ENCODE assay signal across 20 cellular contexts in the genomic region with DNA sequence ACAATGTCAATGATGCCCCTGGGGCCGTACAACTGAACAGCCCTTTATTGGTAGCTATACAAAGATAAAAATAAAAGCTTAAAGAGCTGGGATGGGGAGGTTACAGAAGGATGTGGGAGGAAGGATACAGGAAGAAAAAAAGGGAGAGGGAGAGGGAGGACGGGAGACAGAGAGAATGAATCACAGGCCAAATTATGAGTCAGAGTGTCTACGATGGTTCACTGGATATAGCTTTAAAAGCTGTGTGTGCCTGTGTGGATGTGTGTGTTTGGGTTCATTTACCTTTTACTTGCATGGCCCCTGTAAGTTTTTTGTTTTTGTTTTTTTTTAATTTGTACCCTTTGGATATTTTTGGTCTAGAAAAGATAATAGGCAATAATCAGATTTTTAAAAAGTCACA.
DNase-seq lines count a peak whose midpoint lies in the region; ATAC-seq and TF ChIP-seq lines count a peak whose summit lies in the region.
"Had no signal": no experiment of that assay in that cellular context is flagged by ENCODE, and none has a peak within 500 bp of the region (broad histone marks: within the 10 kb centered on the region; RNA-seq: fewer than 3 reads in every experiment).

No MANE protein-coding gene starts in this region.

- BruUV-seq in PC-3 (replicated peaks; lab: Mats Ljungman, UMichigan) = no TSS peak

- POLR2A ChIA-PET in PC-3 (lab: Charles Lee; ENCODE audit: unreplicated experiment) = no interaction called here
- POLR2A ChIA-PET in naive thymus-derived CD8-positive, alpha-beta T cell (lab: Charles Lee) = no interaction called here

- WGBS in GM23248 (ENCODE audit: low coverage in 1 of 2, low lambda C conversion rate in 2 of 2, missing lambda C conversion rate in 2 of 2), 2 experiments = 24 to 33% methylated on average over 3 of the region's 3 CpGs

- intact Hi-C loops in PC-3 (cut with micrococcal nuclease) = no loop called here

- no peaks in the 10 kb centered on the region for H3K9me3 ChIP-seq in GM23248 (ENCODE audit: low read depth)
- H3K9me3 ChIP-seq in PC-3 (ENCODE audit: low read length) = no peaks in the 10 kb centered on the region
- H3K9me3 ChIP-seq: BLaER1, heart right ventricle, lower lobe of right lung had no signal

- H3K9me2 ChIP-seq in GM23248 (ENCODE audit: insufficient read depth) = no peaks in the 10 kb centered on the region
- no peaks in the 10 kb centered on the region for H3K9me2 ChIP-seq in PC-3 (replicated peaks; ENCODE audit: low read length)

- no peak overlapping the region for H3K27ac Mint-ChIP-seq in naive thymus-derived CD8-positive, alpha-beta T cell
- H3K27ac Mint-ChIP-seq: activated CD4-positive, alpha-beta memory T cell treated with anti-CD3 and anti-CD28 coated beads, Interleukin-2, amount 10 ng/mL, durations not matched to agents 7 days and 5 days; T-helper 1 cell treated with Interleukin-12 subunit alpha and Interleukin-12 subunit beta and Interleukin-4 antibody, amounts not matched to agents 30 μg/mL and 1 μg/mL, for 36 hours had no signal

- H3K27me3 ChIP-seq in GM23248 (replicated peaks; ENCODE audit: insufficient read depth) (no peaks in the 10 kb centered on the region), PC-3 (ENCODE audit: low read length) (peaks cover 25% of the 10 kb centered on the region)
- H3K27me3 ChIP-seq: BLaER1 had no signal

- H3K27me3 Mint-ChIP-seq in naive thymus-derived CD8-positive, alpha-beta T cell = peaks cover 0 to 17% (median 10%) of the 10 kb centered on the region in 5 donors

- in situ Hi-C loops in GM23248 (cut with MboI) = no loop called here

- DNase-seq in GM23248 (peak; percentile 29), PC-3 (peak; percentile 69), epithelial cell of proximal tubule (ENCODE audit: low read depth) (peak; percentile 39), stromal cell of bone marrow (ENCODE audit: low read depth) (peak; percentile 1), NCI-H446 treated with DMSO at 0.1 percent for 48 hours (lab: John Stamatoyannopoulos, UW) (no peak)
- DNase-seq in naive thymus-derived CD8-positive, alpha-beta T cell = no peak
- DNase-seq: activated CD4-positive, alpha-beta memory T cell treated with anti-CD3 and anti-CD28 coated beads, Interleukin-2, amount 10 ng/mL, durations not matched to agents 7 days and 5 days; activated naive CD4-positive, alpha-beta T cell; effector memory CD4-positive, alpha-beta T cell; heart right ventricle; lower lobe of right lung; MV-4-11; NCI-H1930; NCI-H510A; SIG-M5; stimulated activated CD4-positive, alpha-beta T cell treated with anti-CD3 and anti-CD28 coated beads, Interleukin-15, amount 100 ng/mL, for 24 hours had no signal

- H3F3A ChIP-seq in GM23248 (ENCODE audit: insufficient read depth) (no peaks in the 10 kb centered on the region), PC-3 (ENCODE audit: low read length, unreplicated experiment) (no peaks in the 10 kb centered on the region)

- H3K9ac ChIP-seq in GM23248 (no peak overlapping the region), PC-3 (ENCODE audit: low read length) (no peak overlapping the region)
- H3K9ac ChIP-seq: BLaER1 had no signal

- H4K20me1 ChIP-seq in GM23248 (ENCODE audit: insufficient read depth) (no peaks in the 10 kb centered on the region), PC-3 (ENCODE audit: low read length) (peaks cover 4% of the 10 kb centered on the region; the same call in 1 of the 2 replicates)
- H4K20me1 ChIP-seq: BLaER1 had no signal

- CTCF ChIA-PET in PC-3 (lab: Charles Lee) = interaction anchor here (0.8 kb wide), 1 partner anchor 98 kb away, joined by 4 read pairs; no protein-coding TSS in a partner anchor

- no peaks in the 10 kb centered on the region for H3K36me3 Mint-ChIP-seq in naive thymus-derived CD8-positive, alpha-beta T cell

- H3K4me3 Mint-ChIP-seq in naive thymus-derived CD8-positive, alpha-beta T cell = no peak overlapping the region
- H3K4me3 Mint-ChIP-seq: activated CD4-positive, alpha-beta memory T cell treated with anti-CD3 and anti-CD28 coated beads, Interleukin-2, amount 10 ng/mL, durations not matched to agents 7 days and 5 days; T-helper 1 cell treated with Interleukin-12 subunit alpha and Interleukin-12 subunit beta and Interleukin-4 antibody, amounts not matched to agents 30 μg/mL and 1 μg/mL, for 36 hours had no signal

- no peak overlapping the region for H3K4me3 ChIP-seq in GM23248
- H3K4me3 ChIP-seq in PC-3 (ENCODE audit: low read length) = no peak overlapping the region
- H3K4me3 ChIP-seq in epithelial cell of proximal tubule (ENCODE audit: low read depth, low read length) = no peak overlapping the region
- H3K4me3 ChIP-seq: BLaER1, heart right ventricle, lower lobe of right lung had no signal

- H3K79me2 ChIP-seq in GM23248 (ENCODE audit: insufficient read depth) (no peaks in the 10 kb centered on the region), PC-3 (ENCODE audit: low read length) (no peaks in the 10 kb centered on the region)

- no peaks in the 10 kb centered on the region for H3K4me1 ChIP-seq in GM23248 (ENCODE audit: insufficient read depth)
- peaks cover 19% of the 10 kb centered on the region for H3K4me1 ChIP-seq in PC-3 (ENCODE audit: insufficient read depth, low read length)
- H3K4me1 ChIP-seq: heart right ventricle, lower lobe of right lung had no signal

- H3K36me3 ChIP-seq in GM23248 (ENCODE audit: low read depth) (no peaks in the 10 kb centered on the region), PC-3 (ENCODE audit: low read depth, low read length) (no peaks in the 10 kb centered on the region; the same call in 1 of the 2 replicates)
- H3K36me3 ChIP-seq: BLaER1, heart right ventricle, lower lobe of right lung had no signal

- peaks cover 0 to 5% (median 0%) of the 10 kb centered on the region in 4 donors for H3K4me1 Mint-ChIP-seq in naive thymus-derived CD8-positive, alpha-beta T cell
- H3K4me1 Mint-ChIP-seq: activated CD4-positive, alpha-beta memory T cell treated with anti-CD3 and anti-CD28 coated beads, Interleukin-2, amount 10 ng/mL, durations not matched to agents 7 days and 5 days had no signal

- H2AFZ ChIP-seq in GM23248 (no peak overlapping the region), PC-3 (ENCODE audit: low read length) (no peak overlapping the region; the same call in 1 of the 2 replicates)

- no peak overlapping the region for H3K4me2 ChIP-seq in GM23248 (ENCODE audit: unreplicated experiment)
- peak overlapping the region; percentile 1; the same call in 1 of the 2 replicates for H3K4me2 ChIP-seq in PC-3 (ENCODE audit: low read length)
- H3K4me2 ChIP-seq: BLaER1 had no signal

- ATAC-seq in PC-3 (peak; percentile 79), HG03175 (IDR thresholded peaks at IDR 0.05; ENCODE audit: unreplicated experiment) (no peak)
- no peak for ATAC-seq in naive thymus-derived CD8-positive, alpha-beta T cell
- ATAC-seq: heart right ventricle, lower lobe of right lung had no signal

- H3K27ac ChIP-seq in GM23248 (no peak overlapping the region), PC-3 (ENCODE audit: low read length) (no peak overlapping the region)
- H3K27ac ChIP-seq: BLaER1, heart right ventricle, lower lobe of right lung, VCaP had no signal

- H3K9me3 Mint-ChIP-seq in naive thymus-derived CD8-positive, alpha-beta T cell = peaks cover 0 to 2% (median 0%) of the 10 kb centered on the region in 9 donors
- H3K9me3 Mint-ChIP-seq: activated CD4-positive, alpha-beta memory T cell treated with anti-CD3 and anti-CD28 coated beads, Interleukin-2, amount 10 ng/mL, durations not matched to agents 7 days and 5 days; T-helper 1 cell treated with Interleukin-12 subunit alpha and Interleukin-12 subunit beta and Interleukin-4 antibody, amounts not matched to agents 30 μg/mL and 1 μg/mL, for 36 hours had no signal

- TF ChIP-seq CTCF in PC-3 (conservative IDR thresholded peaks at IDR 0.05; ENCODE audit: low read depth, low read length) = no peak
- no peak for TF ChIP-seq CTCF in epithelial cell of proximal tubule (conservative IDR thresholded peaks at IDR 0.05; ENCODE audit: low read depth, low read length)

Comparison
In these comparisons a context has a peak if more than half of its experiments do, and no peak if none do; other contexts are left out.
1. DNase-seq: peak in GM23248 (single experiment), PC-3 (single experiment), epithelial cell of proximal tubule (single experiment) and stromal cell of bone marrow (single experiment); none in naive thymus-derived CD8-positive, alpha-beta T cell (0 of 10) and NCI-H446 treated with DMSO at 0.1 percent for 48 hours (single experiment).